ENCODE assay signal across 28 cellular contexts in genomic region chr12:9792185-9792900, GRCh38. TPM values are rescaled to one million over a fixed set of nuclear protein-coding genes. Genes with fewer than 3 reads are reported as not detected.
DNase-seq lines count a peak whose midpoint lies in the region; ATAC-seq, FAIRE-seq and TF ChIP-seq lines count a peak whose summit lies in the region.
"Had no signal": no experiment of that assay in that cellular context is flagged by ENCODE, and none has a peak within 500 bp of the region (broad histone marks: within the 10 kb centered on the region; RNA-seq: fewer than 3 reads in every experiment).

No MANE protein-coding gene starts in this region.

- H3K9ac ChIP-seq in DND-41 (ENCODE audit: low read depth, low read length), result no peak overlapping the region
- H3K9ac ChIP-seq in K562 (ENCODE audit: insufficient read depth in 1 of 2, low read depth in 2 of 2, low read length in 2 of 2), result no peak overlapping the region
- H3K9ac ChIP-seq: KMS-11 had no signal

- H3K27ac ChIP-seq in DND-41 (ENCODE audit: low read length) (no peak overlapping the region), PC-9 (peak overlapping the region; percentile 38), K562 (ENCODE audit: extremely low read depth, low read depth, low read length) (peak overlapping the region; percentile 28; the same call in 1 of the 3 replicates)
- H3K27ac ChIP-seq: esophagus squamous epithelium, gastrocnemius medialis, KMS-11 had no signal

- no peak for TF ChIP-seq EP300 in K562 (IDR thresholded peaks at IDR 0.05; ENCODE audit: low read length)

- H3K36me3 Mint-ChIP-seq in activated CD4-positive, alpha-beta T cell treated with anti-CD3 and anti-CD28 coated beads, Interleukin-2, amount 10 ng/mL, durations not matched to agents 24 days and 14 days (ENCODE audit: low read depth), result peaks cover 7% of the 10 kb centered on the region
- H3K36me3 Mint-ChIP-seq: mesothelial cell of epicardium, T-cell had no signal

- H4K20me1 ChIP-seq in DND-41 (ENCODE audit: insufficient read depth, low read length), result no peaks in the 10 kb centered on the region
- H4K20me1 ChIP-seq in PC-9 (ENCODE audit: insufficient read depth), result no peaks in the 10 kb centered on the region
- no peaks in the 10 kb centered on the region for H4K20me1 ChIP-seq in K562 (replicated peaks; ENCODE audit: control insufficient read depth, insufficient read depth, low read length)

- H3K4me1 Mint-ChIP-seq in activated CD4-positive, alpha-beta T cell treated with anti-CD3 and anti-CD28 coated beads, Interleukin-2, amount 10 ng/mL, durations not matched to agents 24 days and 14 days, result peaks cover 61% of the 10 kb centered on the region

- H3F3A ChIP-seq in PC-9 (ENCODE audit: insufficient read depth, low read depth), result peaks cover 17% of the 10 kb centered on the region

- no peaks in the 10 kb centered on the region for H3K9me1 ChIP-seq in K562 (ENCODE audit: control insufficient read depth, insufficient read depth, low read length)

- H3K79me2 ChIP-seq in DND-41 (ENCODE audit: insufficient read depth, low read length), result no peaks in the 10 kb centered on the region
- H3K79me2 ChIP-seq in PC-9 (ENCODE audit: low read depth), result no peaks in the 10 kb centered on the region
- peaks cover 3% of the 10 kb centered on the region; the same call in 1 of the 3 replicates for H3K79me2 ChIP-seq in K562 (ENCODE audit: control insufficient read depth, insufficient read depth, low read length)

- no peaks in the 10 kb centered on the region for H3K27me3 Mint-ChIP-seq in activated CD4-positive, alpha-beta T cell treated with anti-CD3 and anti-CD28 coated beads, Interleukin-2, amount 10 ng/mL, durations not matched to agents 24 days and 14 days
- H3K27me3 Mint-ChIP-seq: naive thymus-derived CD4-positive, alpha-beta T cell; T-cell had no signal

- 5% methylated on average over 2 of the region's 2 CpGs for WGBS in K562 (ENCODE audit: insufficient coverage, low coverage, missing lambda C conversion rate)

- peaks cover 11% of the 10 kb centered on the region for H3K9me3 Mint-ChIP-seq in activated CD4-positive, alpha-beta T cell treated with anti-CD3 and anti-CD28 coated beads, Interleukin-2, amount 10 ng/mL, durations not matched to agents 24 days and 14 days
- H3K9me3 Mint-ChIP-seq: T-cell had no signal

- DNase-seq in activated CD4-positive, alpha-beta T cell treated with anti-CD3 and anti-CD28 coated beads, Interleukin-2, amount 10 ng/mL, durations not matched to agents 24 days and 14 days, result no peak
- no peak for DNase-seq in activated CD4-positive, alpha-beta T cell treated with anti-CD3 and anti-CD28 coated beads, Interleukin-2, amount 50 U/mL, for 1 hour
- no peak for DNase-seq in DND-41
- no peak for DNase-seq in PC-9
- DNase-seq in K562 (ENCODE audit: extremely low read depth in 1 of 4, low spot score in 3 of 4), result no peak
- no peak for DNase-seq in CD1c-positive myeloid dendritic cell (ENCODE audit: extremely low spot score)
- DNase-seq: activated CD4-positive, CD25-positive, alpha-beta regulatory T cell; cortex of kidney; endodermal cell; esophagus squamous epithelium; gastrocnemius medialis; left ventricle myocardium superior; MV-4-11; naive thymus-derived CD4-positive, alpha-beta T cell; SIG-M5; T-cell had no signal

- in situ Hi-C loops in K562 (cut with MboI), result no loop called here

- H3K4me3 ChIP-seq in DND-41 (ENCODE audit: low read depth in 1 of 2, low read length in 2 of 2) (no peak overlapping the region), PC-9 (no peak overlapping the region), K562 (no peak overlapping the region)
- H3K4me3 ChIP-seq: esophagus squamous epithelium, gastrocnemius medialis had no signal

- TF ChIP-seq CTCF in DND-41 (IDR thresholded peaks at IDR 0.05; ENCODE audit: borderline replicate concordance, extremely low read depth, low read length, poor library complexity, severe bottlenecking) (no peak), PC-9 (conservative IDR thresholded peaks at IDR 0.05) (no peak), K562 (IDR thresholded peaks at IDR 0.05 in 2 of 3, conservative IDR thresholded peaks at IDR 0.05 in 1 of 3; ENCODE audit: insufficient read depth in 2 of 3, low read depth in 1 of 3, low read length in 3 of 3) (no peak)

- H3K27ac Mint-ChIP-seq in activated CD4-positive, alpha-beta T cell treated with anti-CD3 and anti-CD28 coated beads, Interleukin-2, amount 10 ng/mL, durations not matched to agents 24 days and 14 days, result peak overlapping the region; percentile 89
- H3K27ac Mint-ChIP-seq: endodermal cell, mesothelial cell of epicardium had no signal

- H2AFZ ChIP-seq in DND-41 (ENCODE audit: low read depth, low read length) (no peak overlapping the region), PC-9 (peak overlapping the region; percentile 17; the same call in 1 of the 2 replicates), K562 (ENCODE audit: low read depth, low read length) (0 out of 2 replicates have a peak overlapping the region, but pooled peaks have one; percentile 46)

- H3K4me3 Mint-ChIP-seq in activated CD4-positive, alpha-beta T cell treated with anti-CD3 and anti-CD28 coated beads, Interleukin-2, amount 10 ng/mL, durations not matched to agents 24 days and 14 days, result peak overlapping the region; percentile 72
- H3K4me3 Mint-ChIP-seq: endodermal cell, mesothelial cell of epicardium, T-cell had no signal

- intact Hi-C loops in activated CD4-positive, alpha-beta T cell treated with anti-CD3 and anti-CD28 coated beads, Interleukin-2, amount 10 ng/mL, durations not matched to agents 24 days and 14 days (cut with micrococcal nuclease), result no loop called here
- intact Hi-C loops in PC-9 (cut with micrococcal nuclease; ENCODE audit: unreplicated experiment) (no loop called here), K562 (cut with micrococcal nuclease) (no loop called here)

- TF ChIP-seq POLR2A in K562 (conservative IDR thresholded peaks at IDR 0.05), result no peak

- H3K27me3 ChIP-seq in DND-41 (ENCODE audit: insufficient read depth, low read length, poor library complexity), result no peaks in the 10 kb centered on the region
- H3K27me3 ChIP-seq in PC-9 (ENCODE audit: insufficient read depth, low read depth), result no peaks in the 10 kb centered on the region
- H3K27me3 ChIP-seq in K562 (ENCODE audit: control insufficient read depth in 2 of 2, insufficient read depth in 2 of 2, low read length in 2 of 2), result no peaks in the 10 kb centered on the region
- H3K27me3 ChIP-seq: esophagus squamous epithelium, gastrocnemius medialis had no signal

- CTCF ChIA-PET in PC-9 (lab: Charles Lee), result interaction anchor here (0.7 kb wide), 1 partner anchor 150 kb away, joined by 3 read pairs; no protein-coding TSS in a partner anchor
- CTCF ChIA-PET in K562 (lab: Yijun Ruan, JAX; ENCODE audit: low intra/inter-chr PET ratio), result no interaction called here

- H3K4me2 ChIP-seq in DND-41 (ENCODE audit: insufficient read depth, low read length) (no peak overlapping the region), PC-9 (peak overlapping the region; percentile 42), K562 (ENCODE audit: insufficient read depth, low read length) (no peak overlapping the region)
- H3K4me2 ChIP-seq: KMS-11 had no signal

- H3K36me3 ChIP-seq in DND-41 (ENCODE audit: insufficient read depth, low read length) (no peaks in the 10 kb centered on the region), PC-9 (ENCODE audit: low read depth) (no peaks in the 10 kb centered on the region), K562 (ENCODE audit: control insufficient read depth, insufficient read depth, low read length) (no peaks in the 10 kb centered on the region)
- H3K36me3 ChIP-seq: esophagus squamous epithelium, gastrocnemius medialis had no signal

- peaks cover 17% of the 10 kb centered on the region for H3K4me1 ChIP-seq in DND-41 (ENCODE audit: insufficient read depth, low read length)
- peaks cover 40% of the 10 kb centered on the region for H3K4me1 ChIP-seq in PC-9 (replicated peaks; ENCODE audit: insufficient read depth)
- peaks cover 0 to 17% of the 10 kb centered on the region in 2 experiments; a peak in 2 of 5 replicates for H3K4me1 ChIP-seq in K562 (replicated peaks in 1 of 2; ENCODE audit: control insufficient read depth in 2 of 2, insufficient read depth in 2 of 2, low read length in 2 of 2)
- H3K4me1 ChIP-seq: gastrocnemius medialis had no signal

- POLR2A ChIA-PET in PC-9 (lab: Charles Lee; ENCODE audit: unreplicated experiment) (interaction anchor here (0.6 kb wide), 1 partner anchor 843 kb away, joined by 3 read pairs; the partner anchor contains the start of gene M6PR), K562 (lab: Yijun Ruan, JAX) (no interaction called here)

- BruUV-seq in PC-9 (replicated peaks; lab: Mats Ljungman, UMichigan), result no TSS peak
- no TSS peak for BruUV-seq in K562 (replicated peaks; lab: Mats Ljungman, UMichigan)

- no peak for FAIRE-seq in K562 (lab: Jason Lieb, UNC)
- FAIRE-seq: urothelium cell line had no signal

- TF ChIP-seq RAD21 in K562 (CRISPR knock-in tag; conservative IDR thresholded peaks at IDR 0.05 in 1 of 2, IDR thresholded peaks at IDR 0.05 in 1 of 2), result no peak

- H3K9me3 ChIP-seq in DND-41 (ENCODE audit: insufficient read depth, low read length, severe bottlenecking) (no peaks in the 10 kb centered on the region), PC-9 (ENCODE audit: insufficient read depth, low read depth) (no peaks in the 10 kb centered on the region), K562 (replicated peaks; ENCODE audit: control insufficient read depth, insufficient read depth, low read depth, low read length) (no peaks in the 10 kb centered on the region; the same call in 1 of the 2 replicates)
- H3K9me3 ChIP-seq: esophagus squamous epithelium, gastrocnemius medialis had no signal

- ATAC-seq in DND-41 (ENCODE audit: insufficient read depth, low read depth), result peak; percentile 33; the same call in 2 of the 3 replicates
- no peak for ATAC-seq in K562
- no peak for ATAC-seq in GM21723 (IDR thresholded peaks at IDR 0.05; ENCODE audit: unreplicated experiment)
- no peak for ATAC-seq in GM19463 (IDR thresholded peaks at IDR 0.05; ENCODE audit: unreplicated experiment)
- ATAC-seq: gastrocnemius medialis; left ventricle myocardium superior; naive thymus-derived CD4-positive, alpha-beta T cell; T-cell had no signal

- no peaks in the 10 kb centered on the region for H3K9me2 ChIP-seq in PC-9 (ENCODE audit: insufficient read depth)

RNA-seq across cellular contexts. Expression of gene CD69, which starts 31.6 kb away (rescaled TPM):
- 106 and 111 TPM in 2 replicates for total RNA-seq in activated CD4-positive, alpha-beta T cell treated with anti-CD3 and anti-CD28 coated beads, Interleukin-2, amount 10 ng/mL, durations not matched to agents 24 days and 14 days
- total RNA-seq in PC-9 (2021) (not detected in 2 replicates), K562 (2014; rRNA removed) (28.0 and 30.1 TPM in 2 replicates), K562 (2014; rRNA removed; fragmentation: Illumina TruSeq; extraction: Trizol) (68.9 and 77.6 TPM in 2 replicates), K562 (2015; rRNA removed; fragmentation: Illumina TruSeq; extraction: Trizol) (8.8 and 11.7 TPM in 2 replicates), K562 (2021) (38.3 and 45.9 TPM in 2 replicates)
- 70.8 and 196 TPM in 2 replicates for total RNA-seq in K562 (2011; cell fraction: chromatin; rRNA removed; ENCODE audit: low replicate concordance)
- 41.4 and 48.8 TPM in 2 replicates for total RNA-seq in K562 (2011; cell fraction: nucleolus; rRNA removed)
- total RNA-seq in K562 (2011; cell fraction: nucleoplasm; rRNA removed), result 83.1 and 113 TPM in 2 replicates
- polyA plus RNA-seq in K562 (2011; rRNA removed) (57.1 and 76.4 TPM in 2 replicates), K562 (2014; fragmentation: Illumina TruSeq; extraction: Trizol) (38.7 and 54.4 TPM in 2 replicates), K562 (2014; fragmentation: Nextera tagmentation; extraction: Ambion mirVana) (100 to 1,000 TPM; 160 to 243 TPM), K562 (2014; rRNA removed) (52.2 and 66.0 TPM in 2 replicates)
- polyA plus RNA-seq in K562 (2011; cell fraction: cytosol; rRNA removed), result 10.3 and 25.7 TPM in 2 replicates
- polyA plus RNA-seq in K562 (2011; cell fraction: nucleus; rRNA removed), result 47.5 and 89.0 TPM in 2 replicates
- 43.7 and 113 TPM in 2 replicates for polyA plus RNA-seq in K562 (2012)
- polyA minus RNA-seq in K562 (2011; rRNA and poly(A)+ RNA removed), result 92.1 and 154 TPM in 2 replicates
- polyA minus RNA-seq in K562 (2011; cell fraction: cytosol; rRNA and poly(A)+ RNA removed), result 13.4 and 19.7 TPM in 2 replicates
- polyA minus RNA-seq in K562 (2011; cell fraction: nucleus; rRNA and poly(A)+ RNA removed), result 86.0 and 194 TPM in 2 replicates
- total RNA-seq: A172, endodermal cell, NCI-H460 had no signal

RNA-seq across cellular contexts. Expression of gene KLRF1, which starts 34.9 kb away (rescaled TPM):
- not detected in 2 replicates for total RNA-seq in activated CD4-positive, alpha-beta T cell treated with anti-CD3 and anti-CD28 coated beads, Interleukin-2, amount 10 ng/mL, durations not matched to agents 24 days and 14 days
- total RNA-seq in PC-9 (2021) (not detected in 2 replicates), K562 (2014; rRNA removed) (0.24 and 0.77 TPM in 2 replicates), K562 (2014; rRNA removed; fragmentation: Illumina TruSeq; extraction: Trizol) (0.99 and 1.1 TPM in 2 replicates), K562 (2015; rRNA removed; fragmentation: Illumina TruSeq; extraction: Trizol) (0.90 and 1.1 TPM in 2 replicates), K562 (2021) (0.72 and 1.3 TPM in 2 replicates)
- 0.42 and 1.4 TPM in 2 replicates for total RNA-seq in K562 (2011; cell fraction: chromatin; rRNA removed; ENCODE audit: low replicate concordance)
- 0.53 TPM in 1 of 2 replicates, not detected in the other for total RNA-seq in K562 (2011; cell fraction: nucleolus; rRNA removed)
- total RNA-seq in K562 (2011; cell fraction: nucleoplasm; rRNA removed), result 2.4 TPM in 1 of 2 replicates, not detected in the other
- polyA plus RNA-seq in K562 (2011; rRNA removed) (1.1 and 1.3 TPM in 2 replicates), K562 (2014; fragmentation: Illumina TruSeq; extraction: Trizol) (1.00 and 1.3 TPM in 2 replicates), K562 (2014; fragmentation: Nextera tagmentation; extraction: Ambion mirVana) (under 1 TPM; 0.48 to 0.53 TPM), K562 (2014; rRNA removed) (1.8 and 2.1 TPM in 2 replicates)
- polyA plus RNA-seq in K562 (2011; cell fraction: cytosol; rRNA removed), result 0.71 TPM in 1 of 2 replicates, not detected in the other
- polyA plus RNA-seq in K562 (2011; cell fraction: nucleus; rRNA removed), result 0.55 and 2.5 TPM in 2 replicates
- polyA plus RNA-seq in K562 (2012), result 1.0 and 1.1 TPM in 2 replicates
- polyA minus RNA-seq in K562 (2011; rRNA and poly(A)+ RNA removed), result 0.21 and 0.36 TPM in 2 replicates
- not detected in 2 replicates for polyA minus RNA-seq in K562 (2011; cell fraction: cytosol; rRNA and poly(A)+ RNA removed)
- polyA minus RNA-seq in K562 (2011; cell fraction: nucleus; rRNA and poly(A)+ RNA removed), result 0.78 TPM in 1 of 2 replicates, not detected in the other
- total RNA-seq: A172; activated CD8-positive, alpha-beta memory T cell treated with anti-CD3 and anti-CD28 coated beads for 36 hours; cardiac septum; endodermal cell; gastrocnemius medialis; HT1080; mesothelial cell of epicardium; skeletal muscle tissue; temporal lobe had no signal

RNA-seq across cellular contexts. Expression of gene CLECL1, which starts 59.4 kb away (rescaled TPM):
- total RNA-seq in activated CD4-positive, alpha-beta T cell treated with anti-CD3 and anti-CD28 coated beads, Interleukin-2, amount 10 ng/mL, durations not matched to agents 24 days and 14 days, result 5.3 and 9.1 TPM in 2 replicates
- not detected in 2 replicates for total RNA-seq in PC-9 (2021)
- total RNA-seq in K562 (2011; cell fraction: chromatin; rRNA removed; ENCODE audit: low replicate concordance), result not detected in 2 replicates
- total RNA-seq in K562 (2011; cell fraction: nucleolus; rRNA removed), result not detected in 2 replicates
- not detected in 2 replicates for total RNA-seq in K562 (2011; cell fraction: nucleoplasm; rRNA removed)
- not detected in 2 replicates for total RNA-seq in K562 (2014; rRNA removed)
- total RNA-seq in K562 (2014; rRNA removed; fragmentation: Illumina TruSeq; extraction: Trizol), result not detected in 2 replicates
- total RNA-seq in K562 (2015; rRNA removed; fragmentation: Illumina TruSeq; extraction: Trizol), result 0.25 TPM in 1 of 2 replicates, not detected in the other
- not detected in 2 replicates for total RNA-seq in K562 (2021)
- polyA plus RNA-seq in K562 (2011; rRNA removed), result not detected in 2 replicates
- polyA plus RNA-seq in K562 (2011; cell fraction: cytosol; rRNA removed), result not detected in 2 replicates
- polyA plus RNA-seq in K562 (2011; cell fraction: nucleus; rRNA removed), result not detected in 2 replicates
- polyA plus RNA-seq in K562 (2012), result 0.13 TPM in 1 of 2 replicates, not detected in the other
- not detected in 2 replicates for polyA plus RNA-seq in K562 (2014; fragmentation: Illumina TruSeq; extraction: Trizol)
- under 1 TPM in 1 of 2 experiments, not detected in 1; 0.13 TPM for polyA plus RNA-seq in K562 (2014; fragmentation: Nextera tagmentation; extraction: Ambion mirVana)
- polyA plus RNA-seq in K562 (2014; rRNA removed), result not detected in 2 replicates
- polyA minus RNA-seq in K562 (2011; rRNA and poly(A)+ RNA removed), result not detected in 2 replicates
- not detected in 2 replicates for polyA minus RNA-seq in K562 (2011; cell fraction: cytosol; rRNA and poly(A)+ RNA removed)
- not detected in 2 replicates for polyA minus RNA-seq in K562 (2011; cell fraction: nucleus; rRNA and poly(A)+ RNA removed)
- total RNA-seq: A172, cardiac septum, endodermal cell, gastrocnemius medialis, HT1080, left ventricle myocardium superior, mesothelial cell of epicardium, NCI-H460, skeletal muscle tissue, temporal lobe had no signal
